ENCODE assay signal across 21 cellular contexts in the genomic region with DNA sequence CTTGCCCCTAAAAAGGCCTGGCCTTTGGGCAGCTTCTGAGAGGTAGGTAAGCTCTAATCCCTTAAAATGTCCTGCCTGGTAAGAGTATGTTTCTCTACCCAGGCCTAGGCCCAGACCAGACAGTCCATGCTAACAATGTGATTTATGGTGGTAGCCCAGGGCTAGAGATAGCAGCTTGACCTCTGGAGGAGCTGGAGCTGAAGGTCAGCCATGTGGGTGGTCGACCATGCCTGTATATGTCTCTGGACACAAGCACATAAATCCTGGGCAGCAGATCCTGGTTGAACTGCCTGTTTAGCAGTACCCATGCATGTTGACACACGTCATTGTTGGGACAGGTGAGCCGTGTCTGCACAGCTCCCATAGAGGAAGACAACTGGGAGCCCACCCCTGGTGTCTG.
"Had no signal": no experiment of that assay in that cellular context is flagged by ENCODE, and none has a peak within 500 bp of the region (broad histone marks: within the 10 kb centered on the region; RNA-seq: fewer than 3 reads in every experiment).

No MANE protein-coding gene starts in this region.

- ATAC-seq: effector memory CD8-positive, alpha-beta T cell; left lung; naive thymus-derived CD8-positive, alpha-beta T cell; psoas muscle; right cardiac atrium; stimulated activated naive B cell treated with anti-CD40 and anti-IgM and Interleukin-4, amounts not matched to agents 10 μg/mL and 1 μg/mL and 100 μg/mL, for 72 hours; upper lobe of right lung had no signal

- H3K4me1 Mint-ChIP-seq: stimulated activated naive B cell treated with anti-CD40 and anti-IgM and Interleukin-4, amounts not matched to agents 10 μg/mL and 1 μg/mL and 100 μg/mL, for 72 hours had no signal

- H3K4me3 ChIP-seq: left lung, ovary, psoas muscle, skin epidermis, spleen, thoracic aorta, tibial nerve, upper lobe of right lung, uterus had no signal

- DNase-seq: cortex of kidney; effector memory CD8-positive, alpha-beta T cell; kidney; left lung; mesenchymal stem cell; midbrain; naive thymus-derived CD8-positive, alpha-beta T cell; occipital lobe; ovary; posterior cingulate gyrus; psoas muscle; spleen; stimulated activated CD4-positive, alpha-beta T cell treated with anti-CD3 and anti-CD28 coated beads, Interleukin-4, amount 100 ng/mL, for 4 hours; stimulated activated naive B cell treated with anti-CD40 and anti-IgM and Interleukin-4, amounts not matched to agents 10 μg/mL and 1 μg/mL and 100 μg/mL, for 72 hours; upper lobe of right lung; uterus had no signal

- H3K27ac Mint-ChIP-seq: effector memory CD8-positive, alpha-beta T cell; stimulated activated naive B cell treated with anti-CD40 and anti-IgM and Interleukin-4, amounts not matched to agents 10 μg/mL and 1 μg/mL and 100 μg/mL, for 72 hours; stimulated activated naive CD8-positive, alpha-beta T cell treated with anti-CD3 and anti-CD28 coated beads, Interleukin-15, Interleukin-2, amounts not matched to agents 100 ng/mL and 50 ng/mL, for 24 hours had no signal

- H3K27me3 Mint-ChIP-seq: stimulated activated naive CD8-positive, alpha-beta T cell treated with anti-CD3 and anti-CD28 coated beads, Interleukin-15, Interleukin-2, amounts not matched to agents 100 ng/mL and 50 ng/mL, for 24 hours had no signal

- H3K27me3 ChIP-seq: left lung, ovary, spleen, tibial nerve, upper lobe of right lung, uterus had no signal

- H3K27ac ChIP-seq: left lung, ovary, psoas muscle, skin epidermis, spleen, thoracic aorta, tibial nerve, upper lobe of right lung, uterus had no signal

- H3K9me3 ChIP-seq: left lung, ovary, psoas muscle, thoracic aorta, upper lobe of right lung, uterus had no signal

- H3K9me3 Mint-ChIP-seq: effector memory CD8-positive, alpha-beta T cell; stimulated activated naive B cell treated with anti-CD40 and anti-IgM and Interleukin-4, amounts not matched to agents 10 μg/mL and 1 μg/mL and 100 μg/mL, for 72 hours; stimulated activated naive CD8-positive, alpha-beta T cell treated with anti-CD3 and anti-CD28 coated beads, Interleukin-15, Interleukin-2, amounts not matched to agents 100 ng/mL and 50 ng/mL, for 24 hours had no signal

- H3K36me3 ChIP-seq: left lung, ovary, spleen, thoracic aorta, tibial nerve, upper lobe of right lung, uterus had no signal

- H3K36me3 Mint-ChIP-seq: naive thymus-derived CD8-positive, alpha-beta T cell; stimulated activated naive B cell treated with anti-CD40 and anti-IgM and Interleukin-4, amounts not matched to agents 10 μg/mL and 1 μg/mL and 100 μg/mL, for 72 hours had no signal

- H3K4me1 ChIP-seq: left lung, psoas muscle, spleen, upper lobe of right lung, uterus had no signal

- H3K4me3 Mint-ChIP-seq: effector memory CD8-positive, alpha-beta T cell; stimulated activated naive B cell treated with anti-CD40 and anti-IgM and Interleukin-4, amounts not matched to agents 10 μg/mL and 1 μg/mL and 100 μg/mL, for 72 hours; stimulated activated naive CD8-positive, alpha-beta T cell treated with anti-CD3 and anti-CD28 coated beads, Interleukin-15, Interleukin-2, amounts not matched to agents 100 ng/mL and 50 ng/mL, for 24 hours had no signal
